Comparison of ENCODE assay signal across 8 cellular contexts in the genomic region with DNA sequence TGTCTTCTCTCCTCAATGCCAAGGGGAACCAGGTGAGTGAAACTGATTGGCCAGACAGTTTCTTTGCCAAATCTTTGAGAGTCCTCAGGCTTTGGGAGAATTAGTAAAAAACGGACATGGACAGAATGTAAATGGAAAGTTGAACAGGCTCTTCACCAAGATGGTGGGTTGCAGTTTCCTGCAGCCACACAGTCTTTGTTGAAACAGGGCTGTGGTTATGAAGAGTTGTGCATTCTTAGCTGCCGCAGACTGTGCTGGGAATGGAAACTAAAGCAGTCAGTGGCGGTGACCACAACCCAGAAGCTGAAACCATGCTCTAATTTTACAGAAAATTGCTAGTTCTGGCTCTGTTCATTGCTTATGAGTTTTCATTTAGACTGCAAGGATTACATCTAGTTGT. TPM values are rescaled to one million over a fixed set of nuclear protein-coding genes. Genes with fewer than 3 reads are reported as not detected.
DNase-seq lines count a peak whose midpoint lies in the region; ATAC-seq and TF ChIP-seq lines count a peak whose summit lies in the region.

No MANE protein-coding gene starts in this region.

- no peaks in the 10 kb centered on the region for H3K79me1 ChIP-seq in mesenchymal stem cell (replicated peaks; ENCODE audit: low read length, poor library complexity, severe bottlenecking)

- no peaks in the 10 kb centered on the region for H3K27me3 ChIP-seq in mammary epithelial cell (ENCODE audit: insufficient read depth, low read length)
- no peaks in the 10 kb centered on the region for H3K27me3 ChIP-seq in mesenchymal stem cell (ENCODE audit: control insufficient read depth in 1 of 2, insufficient read depth in 1 of 2, low read length in 2 of 2)

- WGBS in mammary epithelial cell (ENCODE audit: low coverage, missing lambda C conversion rate): 100% methylated on average over 3 of the region's 3 CpGs
- 93% methylated on average over 3 of the region's 3 CpGs for WGBS in mesenchymal stem cell

- H3K79me2 ChIP-seq in mammary epithelial cell (ENCODE audit: insufficient read depth, low read length): no peaks in the 10 kb centered on the region

- peaks cover 34% of the 10 kb centered on the region for H3K36me3 ChIP-seq in mammary epithelial cell (ENCODE audit: insufficient read depth, low read length)
- peaks cover 0 to 76% of the 10 kb centered on the region in 2 experiments for H3K36me3 ChIP-seq in mesenchymal stem cell (ENCODE audit: control insufficient read depth in 1 of 2, insufficient read depth in 2 of 2, low read depth in 1 of 2, low read length in 2 of 2)

- dilution Hi-C loops in mammary epithelial cell (cut with HindIII; ENCODE audit: low sequenced_read_pairs): no loop called here

- CTCF ChIA-PET in mammary epithelial cell (lab: Charles Lee; ENCODE audit: low non-redundant PET): no interaction called here

- no peak overlapping the region for H2AK5ac ChIP-seq in mesenchymal stem cell (ENCODE audit: low read length, severe bottlenecking)

- BruUV-seq in mammary epithelial cell (replicated peaks; lab: Mats Ljungman, UMichigan): no TSS peak

- peak; percentile 22 to 28 for DNase-seq in activated CD8-positive, alpha-beta memory T cell treated with anti-CD3 and anti-CD28 coated beads for 1 hour (ENCODE audit: extremely low read depth in 1 of 2, low read depth in 1 of 2)
- peak; percentile 22 for DNase-seq in stimulated activated CD4-positive, alpha-beta T cell treated with anti-CD3 and anti-CD28 coated beads, Interleukin-12 subunit alpha, Interleukin-12 subunit beta, amount 100 ng/mL, for 4 hours
- no peak for DNase-seq in NCI-H774 (lab: John Stamatoyannopoulos, UW)
- DNase-seq in mammary epithelial cell: no peak
- no peak for DNase-seq in mesenchymal stem cell
- no peak for DNase-seq in H4 (ENCODE audit: low spot score)

- H4K91ac ChIP-seq in mesenchymal stem cell (ENCODE audit: low read length): no peak overlapping the region

- H3K4me3 ChIP-seq in mammary epithelial cell (replicated peaks in 1 of 3; ENCODE audit: insufficient read depth in 1 of 3, low read depth in 2 of 3, low read length in 3 of 3): no peak overlapping the region
- H3K4me3 ChIP-seq in mesenchymal stem cell (ENCODE audit: insufficient read depth in 1 of 2, low read depth in 1 of 2, low read length in 2 of 2): no peak overlapping the region

- no peak overlapping the region for H3K18ac ChIP-seq in mesenchymal stem cell (ENCODE audit: low read depth in 1 of 2, low read length in 2 of 2)

- ATAC-seq in GM18873 (IDR thresholded peaks at IDR 0.05; ENCODE audit: low FRiP score, unreplicated experiment) (peak; percentile 95), HG03064 (IDR thresholded peaks at IDR 0.05; ENCODE audit: low read depth, unreplicated experiment) (peak; percentile 98)

- H2BK5ac ChIP-seq in mesenchymal stem cell (ENCODE audit: low read depth, low read length, poor library complexity, severe bottlenecking): no peak overlapping the region

- H2BK12ac ChIP-seq in mesenchymal stem cell (ENCODE audit: low read length in 2 of 2): no peak overlapping the region

- TF ChIP-seq CTCF in mammary epithelial cell (conservative IDR thresholded peaks at IDR 0.05 in 1 of 2, IDR thresholded peaks at IDR 0.05 in 1 of 2; ENCODE audit: extremely low read depth in 1 of 2, insufficient read depth in 1 of 2, low read depth in 1 of 2, low read length in 2 of 2): no peak

- no peak overlapping the region for H2BK120ac ChIP-seq in mesenchymal stem cell (ENCODE audit: low read depth, low read length)

- no peak overlapping the region for H3K27ac ChIP-seq in mammary epithelial cell (ENCODE audit: insufficient read depth, low read depth, low read length)
- H3K27ac ChIP-seq in mesenchymal stem cell (ENCODE audit: low read length, poor library complexity, severe bottlenecking): no peak overlapping the region

- no peak overlapping the region for H4K8ac ChIP-seq in mesenchymal stem cell (ENCODE audit: low read length)

- no peak overlapping the region for H3K4ac ChIP-seq in mesenchymal stem cell (ENCODE audit: low read depth in 1 of 2, low read length in 2 of 2)

- H3K14ac ChIP-seq in mesenchymal stem cell (ENCODE audit: low read length in 2 of 2): no peak overlapping the region

- in situ Hi-C loops in mammary epithelial cell (cut with MboI; ENCODE audit: low sequenced_read_pairs in 2 of 2): no loop called here

- H3K9me3 ChIP-seq in mammary epithelial cell (replicated peaks; ENCODE audit: insufficient read depth, low read length): no peaks in the 10 kb centered on the region
- H3K9me3 ChIP-seq in mesenchymal stem cell (ENCODE audit: control insufficient read depth, low read length): no peaks in the 10 kb centered on the region

- H4K20me1 ChIP-seq in mammary epithelial cell (ENCODE audit: insufficient read depth, low read length): no peaks in the 10 kb centered on the region

- no peak overlapping the region for H2BK15ac ChIP-seq in mesenchymal stem cell (ENCODE audit: low read depth, poor library complexity, severe bottlenecking)

- H3K9ac ChIP-seq in mammary epithelial cell (ENCODE audit: insufficient read depth, low read length) (no peak overlapping the region), mesenchymal stem cell (ENCODE audit: low read length) (no peak overlapping the region)

- intact Hi-C loops in mammary epithelial cell (cut with micrococcal nuclease): no loop called here

- no peak overlapping the region for H3K23ac ChIP-seq in mesenchymal stem cell (ENCODE audit: low read length in 2 of 2)

- no peak overlapping the region for H3K4me2 ChIP-seq in mammary epithelial cell (ENCODE audit: insufficient read depth, low read depth, low read length)
- H3K4me2 ChIP-seq in mesenchymal stem cell (ENCODE audit: low read length, poor library complexity, severe bottlenecking): no peak overlapping the region

- H3K4me1 ChIP-seq in mammary epithelial cell (ENCODE audit: insufficient read depth, low read length) (no peaks in the 10 kb centered on the region), mesenchymal stem cell (ENCODE audit: control insufficient read depth, insufficient read depth, low read depth, low read length) (no peaks in the 10 kb centered on the region)

- H2AFZ ChIP-seq in mammary epithelial cell (ENCODE audit: low read depth, low read length) (no peak overlapping the region), mesenchymal stem cell (ENCODE audit: low read depth, low read length) (no peak overlapping the region)

RNA-seq across cellular contexts. Expression of a gene that starts 42.1 kb away (rescaled TPM):
- total RNA-seq in mammary epithelial cell: 10 to 100 TPM; 46.7 to 47.5 TPM
- polyA plus RNA-seq in mammary epithelial cell: 20.3 TPM
- 47.5 TPM for polyA minus RNA-seq in mammary epithelial cell
- 25.1 TPM for polyA plus RNA-seq in mesenchymal stem cell (2013, experiment 1 of 2)
- polyA plus RNA-seq in mesenchymal stem cell (2013, experiment 2 of 2): 24.2 TPM
- total RNA-seq in H4 (2014; rRNA removed; shearing (Covaris generic)): 36.4 and 40.9 TPM in 2 replicates

Comparison
In these comparisons a context has a peak if more than half of its experiments do, and no peak if none do; other contexts are left out.
1. DNase-seq: peak in activated CD8-positive, alpha-beta memory T cell treated with anti-CD3 and anti-CD28 coated beads for 1 hour (2 of 2) and stimulated activated CD4-positive, alpha-beta T cell treated with anti-CD3 and anti-CD28 coated beads, Interleukin-12 subunit alpha, Interleukin-12 subunit beta, amount 100 ng/mL, for 4 hours (single experiment); none in NCI-H774 (single experiment), mammary epithelial cell (single experiment), mesenchymal stem cell (single experiment) and H4 (single experiment).